In genomic region chr6:27617700-27618689, GRCh38 we compare ENCODE assay signal across 8 cellular contexts.
DNase-seq lines count a peak whose midpoint lies in the region; ATAC-seq and TF ChIP-seq lines count a peak whose summit lies in the region.

No MANE protein-coding gene starts in this region.

- H3K4me1 Mint-ChIP-seq in brain, result peaks cover 21% of the 10 kb centered on the region

- ATAC-seq in GM19324 (IDR thresholded peaks at IDR 0.05; ENCODE audit: low FRiP score, unreplicated experiment), result no peak

- H2BK5ac ChIP-seq in mesendoderm (ENCODE audit: low read length), result no peak overlapping the region

- peak; percentile 42 for TF ChIP-seq CTCF in LNCaP clone FGC (IDR thresholded peaks at IDR 0.05; ENCODE audit: control insufficient read depth, extremely low read depth, insufficient read depth)
- peak in 1 of 2 experiments; percentile 7 for TF ChIP-seq CTCF in brain (conservative IDR thresholded peaks at IDR 0.05)

- DNase-seq in EH (ENCODE audit: low read depth), result peak; percentile 30
- DNase-seq in LNCaP clone FGC (ENCODE audit: low read depth), result peak; percentile 69
- peak; percentile 90 for DNase-seq in mesendoderm
- DNase-seq in NCI-H187 treated with DMSO at 0.1 percent for 48 hours (lab: John Stamatoyannopoulos, UW), result no peak
- no peak for DNase-seq in medulla oblongata (ENCODE audit: extremely low spot score)
- DNase-seq in activated effector memory CD4-positive, alpha-beta T cell treated with anti-CD3 and anti-CD28 coated beads, Interleukin-2, amount 50 U/mL, for 16 hours, result no peak

- no peaks in the 10 kb centered on the region for H3K4me1 ChIP-seq in mesendoderm (ENCODE audit: control insufficient read depth, low read depth, low read length)

- no peak overlapping the region for H2BK15ac ChIP-seq in mesendoderm (replicated peaks; ENCODE audit: low read depth)

- peak overlapping the region; percentile 70 for H3K4ac ChIP-seq in mesendoderm (ENCODE audit: low read depth, low read length)

- H3K79me1 ChIP-seq in mesendoderm (ENCODE audit: low read length), result no peaks in the 10 kb centered on the region

- no peaks in the 10 kb centered on the region for H3K36me3 Mint-ChIP-seq in brain

- peak overlapping the region; percentile 77 to 97 (median 94) for H3K4me3 Mint-ChIP-seq in brain

- H4K8ac ChIP-seq in mesendoderm (ENCODE audit: low read depth, low read length), result no peak overlapping the region

- H3K9me3 Mint-ChIP-seq in brain, result peaks cover 0 to 7% (median 0%) of the 10 kb centered on the region in 5 experiments

- H3K18ac ChIP-seq in mesendoderm (ENCODE audit: low read length), result peak overlapping the region; percentile 88

- no peaks in the 10 kb centered on the region for H3K36me3 ChIP-seq in mesendoderm (ENCODE audit: control insufficient read depth, insufficient read depth, low read length)

- peak overlapping the region; percentile 81 for H3K9ac ChIP-seq in mesendoderm (ENCODE audit: low read length)

- WGBS in mesendoderm (ENCODE audit: extremely low coverage, insufficient coverage, low lambda C conversion rate), result no CpG with 5 or more reads among the region's 32 CpGs

- H3K27ac Mint-ChIP-seq in brain, result peak overlapping the region in 2 of 5 experiments; percentile 3 to 85

- H3K27me3 ChIP-seq in mesendoderm (ENCODE audit: insufficient read depth, low read length, poor library complexity), result no peaks in the 10 kb centered on the region

- peak overlapping the region; percentile 85 for H3K56ac ChIP-seq in mesendoderm (ENCODE audit: low read length)

- H3K4me2 ChIP-seq in mesendoderm (ENCODE audit: low read length), result peak overlapping the region; percentile 98

- no peak overlapping the region for H2AK5ac ChIP-seq in mesendoderm (ENCODE audit: low read length)

- no peak overlapping the region for H3K23ac ChIP-seq in mesendoderm (ENCODE audit: low read length)

- peaks cover 72% of the 10 kb centered on the region for H3K27me3 Mint-ChIP-seq in brain

- peak overlapping the region; percentile 61 for H2BK120ac ChIP-seq in mesendoderm (ENCODE audit: low read depth, low read length)

- H3K4me3 ChIP-seq in LNCaP clone FGC (ENCODE audit: low read depth, low read length) (peak overlapping the region; percentile 60), mesendoderm (ENCODE audit: low read length) (peak overlapping the region; percentile 74)

- H3K27ac ChIP-seq in mesendoderm (ENCODE audit: low read depth, low read length), result peak overlapping the region; percentile 47

- no peaks in the 10 kb centered on the region for H3K79me2 ChIP-seq in mesendoderm (ENCODE audit: control insufficient read depth, insufficient read depth, low read length)

- no peak overlapping the region for H4K5ac ChIP-seq in mesendoderm (ENCODE audit: low read length)

Comparison
In these comparisons a context has a peak if more than half of its experiments do, and no peak if none do; other contexts are left out.
1. DNase-seq: peak in EH (single experiment), LNCaP clone FGC (single experiment) and mesendoderm (single experiment); none in NCI-H187 treated with DMSO at 0.1 percent for 48 hours (single experiment), medulla oblongata (single experiment) and activated effector memory CD4-positive, alpha-beta T cell treated with anti-CD3 and anti-CD28 coated beads, Interleukin-2, amount 50 U/mL, for 16 hours (single experiment).